1 cellular context compared by ENCODE assay signal in genomic region chr14:69013943-69014782, GRCh38.
TF ChIP-seq lines count a peak whose summit lies in the region.

No MANE protein-coding gene starts in this region.

TF ChIP-seq in HCT116, 20 proteins besides CTCF, POLR2A, EP300 and RAD21 (continued from another document):
- TF ChIP-seq POLR2AphosphoS5 (IDR thresholded peaks at IDR 0.05; ENCODE audit: low read depth, low read length), result no peak
